8 cellular contexts compared by ENCODE assay signal in genomic region chr7:33130184-33130583, GRCh38. TPM values are rescaled to one million over a fixed set of nuclear protein-coding genes. Genes with fewer than 3 reads are reported as not detected.
DNase-seq lines count a peak whose midpoint lies in the region; ATAC-seq and TF ChIP-seq lines count a peak whose summit lies in the region.

No MANE protein-coding gene starts in this region.

- H3K27ac Mint-ChIP-seq in natural killer cell = peak overlapping the region; percentile 88 to 89

- no peaks in the 10 kb centered on the region for H3K27me3 ChIP-seq in BLaER1

- H3K4me1 Mint-ChIP-seq in natural killer cell = peaks cover 11 to 20% of the 10 kb centered on the region in 2 donors

- H3K9me3 ChIP-seq in BLaER1 = peaks cover 12% of the 10 kb centered on the region

- DNase-seq in M059J (ENCODE audit: low read depth) = peak; percentile 54
- DNase-seq in cerebellar cortex (ENCODE audit: low spot score) = peak; percentile 20
- no peak for DNase-seq in natural killer cell
- no peak for DNase-seq in NCI-H2081 (lab: John Stamatoyannopoulos, UW)

- H3K4me3 ChIP-seq in BLaER1 = peak overlapping the region; percentile 81

- no peak for TF ChIP-seq CTCF in natural killer cell (IDR thresholded peaks at IDR 0.05)

- no peaks in the 10 kb centered on the region for H3K27me3 Mint-ChIP-seq in natural killer cell (ENCODE audit: low read depth in 2 of 2)

- intact Hi-C loops in natural killer cell (cut with micrococcal nuclease) = no loop called here

- peak overlapping the region; percentile 97 for H3K4me3 Mint-ChIP-seq in natural killer cell

- ATAC-seq in natural killer cell (no peak), GM19455 (IDR thresholded peaks at IDR 0.05; ENCODE audit: unreplicated experiment) (no peak), GM18519 (IDR thresholded peaks at IDR 0.05; ENCODE audit: low FRiP score, unreplicated experiment) (no peak), HG03108 (IDR thresholded peaks at IDR 0.05; ENCODE audit: unreplicated experiment) (no peak)

- peaks cover 22% of the 10 kb centered on the region for H3K4me1 ChIP-seq in BLaER1

- no peaks in the 10 kb centered on the region for H3K9me3 Mint-ChIP-seq in natural killer cell

- no peak overlapping the region for H3K27ac ChIP-seq in BLaER1

- peak overlapping the region; percentile 75 for H3K4me2 ChIP-seq in BLaER1

- no peaks in the 10 kb centered on the region for H3K36me3 ChIP-seq in BLaER1

- H4K20me1 ChIP-seq in BLaER1 = no peaks in the 10 kb centered on the region

- no peaks in the 10 kb centered on the region for H3K36me3 Mint-ChIP-seq in natural killer cell

- H3K9ac ChIP-seq in BLaER1 = peak overlapping the region; percentile 73

RNA-seq across cellular contexts. Expression of gene BBS9, which starts 0.8 kb away (rescaled TPM):
- total RNA-seq in M059J (2014; rRNA removed; shearing (Covaris generic)) = 9.1 and 9.2 TPM in 2 replicates
- total RNA-seq in natural killer cell = 10 to 100 TPM; 25.1 to 34.6 (median 34.4) TPM

RNA-seq across cellular contexts. Expression of gene RP9, which starts 21.0 kb away (rescaled TPM):
- total RNA-seq in M059J (2014; rRNA removed; shearing (Covaris generic)) = 13.4 and 15.4 TPM in 2 replicates
- total RNA-seq in natural killer cell = 10 to 100 TPM; 19.1 to 27.6 (median 21.9) TPM

Comparison
In these comparisons a context has a peak if more than half of its experiments do, and no peak if none do; other contexts are left out.
1. DNase-seq: peak in M059J (single experiment) and cerebellar cortex (single experiment); none in natural killer cell (single experiment) and NCI-H2081 (0 of 2).